In genomic region chr6:15477746-15478145, GRCh38 we compare ENCODE assay signal across 23 cellular contexts.
A peak's percentile ranks its signal among the peaks of the same experiment; 100 is the strongest.
DNase-seq lines count a peak whose midpoint lies in the region; ATAC-seq, FAIRE-seq and TF ChIP-seq lines count a peak whose summit lies in the region.
"Had no signal": no experiment of that assay in that cellular context is flagged by ENCODE, and none has a peak within 500 bp of the region (broad histone marks: within the 10 kb centered on the region; RNA-seq: fewer than 3 reads in every experiment).

No MANE protein-coding gene starts in this region.

- in situ Hi-C loops in HepG2 (cut with HindIII; ENCODE audit: extremely low pct_ligation_motif_present, low pct_unique_long_range_greater_than_20kb), result loop anchor here (25.0 kb wide), 1 partner anchor 1265 kb away; no protein-coding TSS in a partner anchor

- H3K79me1 ChIP-seq in mesenchymal stem cell (replicated peaks; ENCODE audit: low read length, poor library complexity, severe bottlenecking), result peaks cover 28% of the 10 kb centered on the region

- no peak for ATAC-seq in HepG2
- no peak for ATAC-seq in right lobe of liver
- ATAC-seq in aorta (ENCODE audit: low FRiP score), result no peak
- ATAC-seq in HG02973 (IDR thresholded peaks at IDR 0.05; ENCODE audit: unreplicated experiment), result no peak

- H3K27ac ChIP-seq in HepG2 (ENCODE audit: extremely low read length, insufficient read depth, low read length), result no peak overlapping the region
- H3K27ac ChIP-seq in right lobe of liver, result no peak overlapping the region
- H3K27ac ChIP-seq in mesenchymal stem cell (ENCODE audit: low read length, poor library complexity, severe bottlenecking), result no peak overlapping the region
- H3K27ac ChIP-seq in aorta (ENCODE audit: low read depth in 1 of 2, low read length in 2 of 2), result peak overlapping the region; percentile 38 to 43
- H3K27ac ChIP-seq: RWPE1 had no signal

- intact Hi-C loops in HepG2 (cut with micrococcal nuclease; ENCODE audit: unreplicated experiment), result no loop called here
- intact Hi-C loops in right lobe of liver (cut with DNase I), result no loop called here
- intact Hi-C loops in aorta (cut with DNase I), result loop anchor here in 1 of 2 donors (10.0 kb wide), 1 partner anchor 233 kb away; the partner anchor contains the start of gene JARID2

- no peak overlapping the region for H3K23ac ChIP-seq in mesenchymal stem cell (ENCODE audit: low read length in 2 of 2)

- H4K91ac ChIP-seq in mesenchymal stem cell (ENCODE audit: low read length), result no peak overlapping the region

- POLR2A ChIA-PET in HepG2 (lab: Yijun Ruan, JAX), result no interaction called here

- TF ChIP-seq POLR2A in HepG2 (IDR thresholded peaks at IDR 0.05; ENCODE audit: insufficient read depth in 1 of 2, low read depth in 2 of 2, low read length in 2 of 2) (no peak), right lobe of liver (IDR thresholded peaks at IDR 0.05) (no peak)

- no peak for TF ChIP-seq RAD21 in HepG2 (CRISPR knock-in tag; IDR thresholded peaks at IDR 0.05)

- TF ChIP-seq CTCF in HepG2 (CRISPR knock-in tag; IDR thresholded peaks at IDR 0.05), result no peak
- TF ChIP-seq CTCF in right lobe of liver (IDR thresholded peaks at IDR 0.05), result no peak

- WGBS in HepG2 (ENCODE audit: low lambda C conversion rate), result 57% methylated on average over 5 of the region's 5 CpGs
- 62% methylated on average over 5 of the region's 5 CpGs for WGBS in right lobe of liver (ENCODE audit: insufficient coverage, low coverage, low lambda C conversion rate, missing lambda C conversion rate)
- WGBS in mesenchymal stem cell, result 71% methylated on average over 5 of the region's 5 CpGs
- 43 to 66% methylated on average over 5 of the region's 5 CpGs for WGBS in aorta, 2 donors

- H3K4me2 ChIP-seq in HepG2 (ENCODE audit: low read depth, low read length), result no peak overlapping the region
- no peak overlapping the region for H3K4me2 ChIP-seq in mesenchymal stem cell (ENCODE audit: low read length, poor library complexity, severe bottlenecking)

- no TSS peak for BruUV-seq in HepG2 (replicated peaks; lab: Mats Ljungman, UMichigan)

- H3K18ac ChIP-seq in mesenchymal stem cell (ENCODE audit: low read depth in 1 of 2, low read length in 2 of 2), result no peak overlapping the region

- H3K14ac ChIP-seq in mesenchymal stem cell (ENCODE audit: low read length in 2 of 2), result no peak overlapping the region

- H3K4ac ChIP-seq in mesenchymal stem cell (ENCODE audit: low read depth in 1 of 2, low read length in 2 of 2), result no peak overlapping the region

- DNase-seq in HepG2 (ENCODE audit: low spot score) (no peak), right lobe of liver (no peak), M059J (ENCODE audit: low read depth) (peak; percentile 52), mesenchymal stem cell (peak; percentile 29), aorta (no peak), amygdala (lab: John Stamatoyannopoulos, UW) (no peak), NCI-H82 treated with DMSO at 0.1 percent for 48 hours (lab: John Stamatoyannopoulos, UW; ENCODE audit: unreplicated experiment) (no peak)
- DNase-seq: DMS53; GOT3; HCEC 1CT; KBM-7; NCI-H1092; NCI-H1436; NCI-H1930; NCI-H226; NCI-H510A treated with DMSO at 0.1 percent for 48 hours; NCI-H748 treated with DMSO at 0.1 percent for 48 hours; NK-92 treated with Interleukin-12 subunit alpha and Interleukin-12 subunit beta, amount 100 ng/mL, for 24 hours; SHP77 treated with DMSO at 0.1 percent for 48 hours had no signal

- no peaks in the 10 kb centered on the region for H4K20me1 ChIP-seq in HepG2 (ENCODE audit: insufficient read depth, low read length)

- H3K9me3 ChIP-seq in HepG2 (ENCODE audit: low read length), result no peaks in the 10 kb centered on the region
- no peaks in the 10 kb centered on the region for H3K9me3 ChIP-seq in right lobe of liver
- H3K9me3 ChIP-seq in mesenchymal stem cell (ENCODE audit: control insufficient read depth, low read length), result peaks cover 2% of the 10 kb centered on the region
- no peaks in the 10 kb centered on the region for H3K9me3 ChIP-seq in aorta (ENCODE audit: control insufficient read depth, low read length)

- H3K9ac ChIP-seq in HepG2 (ENCODE audit: insufficient read depth, low read depth, low read length) (no peak overlapping the region), mesenchymal stem cell (ENCODE audit: low read length) (no peak overlapping the region)

- H3K27me3 ChIP-seq in HepG2 (ENCODE audit: control insufficient read depth in 1 of 2, insufficient read depth in 2 of 2, low read length in 2 of 2) (no peaks in the 10 kb centered on the region), right lobe of liver (no peaks in the 10 kb centered on the region), mesenchymal stem cell (ENCODE audit: control insufficient read depth in 1 of 2, insufficient read depth in 1 of 2, low read length in 2 of 2) (no peaks in the 10 kb centered on the region), aorta (ENCODE audit: control insufficient read depth in 1 of 2, insufficient read depth in 2 of 2, low read length in 1 of 2) (no peaks in the 10 kb centered on the region)

- H3K4me3 ChIP-seq in HepG2 (replicated peaks in 1 of 3; ENCODE audit: insufficient read depth in 1 of 3, low read depth in 2 of 3, low read length in 3 of 3) (no peak overlapping the region), right lobe of liver (no peak overlapping the region), mesenchymal stem cell (ENCODE audit: insufficient read depth in 1 of 2, low read depth in 1 of 2, low read length in 2 of 2) (no peak overlapping the region), aorta (ENCODE audit: low read length in 2 of 2) (no peak overlapping the region)
- H3K4me3 ChIP-seq: SK-N-MC had no signal

- H2BK5ac ChIP-seq in mesenchymal stem cell (ENCODE audit: low read depth, low read length, poor library complexity, severe bottlenecking), result no peak overlapping the region

- H3K4me1 ChIP-seq in HepG2 (ENCODE audit: insufficient read depth, low read length) (no peaks in the 10 kb centered on the region), right lobe of liver (no peaks in the 10 kb centered on the region), mesenchymal stem cell (ENCODE audit: control insufficient read depth, insufficient read depth, low read depth, low read length) (peaks cover 3% of the 10 kb centered on the region), aorta (ENCODE audit: control insufficient read depth in 1 of 2, insufficient read depth in 2 of 2, low read length in 2 of 2) (peaks cover 7 to 13% of the 10 kb centered on the region in 2 donors)

- CTCF ChIA-PET in HepG2 (lab: Yijun Ruan, JAX; ENCODE audit: low intra/inter-chr PET ratio, low total read pairs), result no interaction called here

- no peak for TF ChIP-seq EP300 in HepG2 (IDR thresholded peaks at IDR 0.05; ENCODE audit: low read depth in 2 of 2, low read length in 2 of 2)
- no peak for TF ChIP-seq EP300 in HepG2 (CRISPR knock-in tag; IDR thresholded peaks at IDR 0.05; ENCODE audit: borderline replicate concordance)

- H4K8ac ChIP-seq in mesenchymal stem cell (ENCODE audit: low read length), result no peak overlapping the region

- H2BK120ac ChIP-seq in mesenchymal stem cell (ENCODE audit: low read depth, low read length), result no peak overlapping the region

- H2BK12ac ChIP-seq in mesenchymal stem cell (ENCODE audit: low read length in 2 of 2), result no peak overlapping the region

- H3K79me2 ChIP-seq in HepG2 (ENCODE audit: insufficient read depth, low read length), result no peaks in the 10 kb centered on the region

- no peak for FAIRE-seq in HepG2 (lab: Jason Lieb, UNC)
- FAIRE-seq: D721Med had no signal

- H2BK15ac ChIP-seq in mesenchymal stem cell (ENCODE audit: low read depth, poor library complexity, severe bottlenecking), result no peak overlapping the region

- no peak overlapping the region for H2AK5ac ChIP-seq in mesenchymal stem cell (ENCODE audit: low read length, severe bottlenecking)

- no peak overlapping the region for H2AFZ ChIP-seq in HepG2 (ENCODE audit: low read length)
- no peak overlapping the region for H2AFZ ChIP-seq in mesenchymal stem cell (ENCODE audit: low read depth, low read length)

- peaks cover 7 to 27% of the 10 kb centered on the region in 2 experiments for H3K36me3 ChIP-seq in HepG2 (replicated peaks in 1 of 2; ENCODE audit: control insufficient read depth in 1 of 2, insufficient read depth in 2 of 2, low read length in 2 of 2)
- H3K36me3 ChIP-seq in right lobe of liver, result no peaks in the 10 kb centered on the region
- H3K36me3 ChIP-seq in mesenchymal stem cell (ENCODE audit: control insufficient read depth in 1 of 2, insufficient read depth in 2 of 2, low read depth in 1 of 2, low read length in 2 of 2), result peaks cover 4 to 18% of the 10 kb centered on the region in 2 experiments
- H3K36me3 ChIP-seq in aorta (ENCODE audit: control insufficient read depth in 1 of 2, insufficient read depth in 2 of 2, low read length in 1 of 2), result no peaks in the 10 kb centered on the region

TF ChIP-seq in HepG2, 621 proteins besides CTCF, POLR2A, EP300 and RAD21:
- peak; percentile 43 for TF ChIP-seq CREB1 (IDR thresholded peaks at IDR 0.05)
- TF ChIP-seq CREB1 (CRISPR knock-in tag; IDR thresholded peaks at IDR 0.05), result no peak
- no peak for TF ChIP-seq FOSL2 (CRISPR knock-in tag; IDR thresholded peaks at IDR 0.05)

Comparison
In these comparisons a context has a peak if more than half of its experiments do, and no peak if none do; other contexts are left out.
1. DNase-seq: peak in M059J (single experiment) and mesenchymal stem cell (single experiment); none in HepG2 (single experiment), right lobe of liver (0 of 3), aorta (0 of 2), amygdala (0 of 56) and NCI-H82 treated with DMSO at 0.1 percent for 48 hours (single experiment).
2. H3K27ac ChIP-seq: peak in aorta (2 of 2); none in HepG2 (single experiment), right lobe of liver (0 of 3) and mesenchymal stem cell (single experiment).